Comparison of ENCODE assay signal across 18 cellular contexts in the genomic region with DNA sequence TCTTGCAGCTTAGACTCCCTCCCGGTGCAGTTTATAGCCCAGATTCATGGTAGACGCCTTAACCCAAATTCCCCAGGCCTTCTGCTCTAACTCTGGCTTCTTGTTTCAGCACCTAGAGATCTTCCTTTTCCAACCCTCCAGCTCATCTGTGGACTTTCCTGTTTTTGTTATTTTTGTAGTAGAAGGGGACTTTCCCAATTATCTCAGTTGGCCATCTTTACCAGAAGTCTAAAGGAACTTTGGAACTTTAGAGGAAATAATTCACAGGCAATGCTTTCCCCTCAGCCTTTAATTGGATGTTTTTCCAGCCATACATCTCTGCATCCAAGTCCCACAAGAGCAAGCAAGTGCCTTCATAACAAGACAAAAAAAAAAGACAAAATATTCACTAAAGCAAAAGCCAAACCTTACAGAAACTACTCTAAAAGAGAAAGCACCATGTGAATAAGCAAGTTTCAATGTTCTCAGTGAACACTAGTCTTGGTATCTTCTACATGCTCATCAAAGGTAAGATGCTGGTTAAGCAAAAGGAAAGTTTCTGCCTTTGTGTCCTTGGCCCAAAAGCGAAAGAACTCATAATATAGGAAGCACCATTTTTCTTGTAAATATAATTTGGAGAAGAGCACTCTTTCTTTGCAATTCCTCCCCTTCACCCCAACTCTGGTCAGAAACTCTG.
DNase-seq lines count a peak whose midpoint lies in the region; ATAC-seq and TF ChIP-seq lines count a peak whose summit lies in the region.
"Had no signal": no experiment of that assay in that cellular context is flagged by ENCODE, and none has a peak within 500 bp of the region (broad histone marks: within the 10 kb centered on the region; RNA-seq: fewer than 3 reads in every experiment).

No MANE protein-coding gene starts in this region.

- no peaks in the 10 kb centered on the region for H3K36me3 Mint-ChIP-seq in activated naive CD4-positive, alpha-beta T cell treated with anti-CD3 and anti-CD28 coated beads, Interleukin-2, amount 50 U/mL, for 24 hours
- H3K36me3 Mint-ChIP-seq: CD4-positive, alpha-beta memory T cell had no signal

- H3K4me1 ChIP-seq in MM.1S (ENCODE audit: low read length) (peaks cover 16% of the 10 kb centered on the region), smooth muscle cell (ENCODE audit: low read depth) (peaks cover 6% of the 10 kb centered on the region)
- H3K4me1 ChIP-seq: A549, BLaER1, Peyer's patch had no signal

- no peak overlapping the region for H3K4me3 Mint-ChIP-seq in activated naive CD4-positive, alpha-beta T cell treated with anti-CD3 and anti-CD28 coated beads, Interleukin-2, amount 50 U/mL, for 24 hours
- H3K4me3 Mint-ChIP-seq: CD4-positive, alpha-beta memory T cell had no signal

- H3K4me3 ChIP-seq in MM.1S (ENCODE audit: low read length) (peak overlapping the region; percentile 13; the same call in 1 of the 2 replicates), fibroblast of the aortic adventitia (ENCODE audit: low read depth, low read length) (no peak overlapping the region), smooth muscle cell (no peak overlapping the region)
- H3K4me3 ChIP-seq: A549, BLaER1, Peyer's patch had no signal

- no peaks in the 10 kb centered on the region for H3K9me3 Mint-ChIP-seq in activated naive CD4-positive, alpha-beta T cell treated with anti-CD3 and anti-CD28 coated beads, Interleukin-2, amount 50 U/mL, for 24 hours

- H3K27me3 ChIP-seq in MM.1S (replicated peaks; ENCODE audit: insufficient read depth, low read length) = no peaks in the 10 kb centered on the region
- H3K27me3 ChIP-seq in smooth muscle cell (ENCODE audit: low read depth) = no peaks in the 10 kb centered on the region
- H3K27me3 ChIP-seq: BLaER1, Peyer's patch had no signal

- peak overlapping the region; percentile 51 for H3K4me2 ChIP-seq in MM.1S (ENCODE audit: low read depth, low read length)
- H3K4me2 ChIP-seq in smooth muscle cell = no peak overlapping the region
- H3K4me2 ChIP-seq: A549, BLaER1 had no signal

- WGBS in smooth muscle cell (ENCODE audit: low lambda C conversion rate) = 70% methylated on average over 3 of the region's 3 CpGs

- H4K20me1 ChIP-seq in MM.1S (ENCODE audit: insufficient read depth, low read length) (no peaks in the 10 kb centered on the region), smooth muscle cell (ENCODE audit: low read depth) (no peaks in the 10 kb centered on the region)
- H4K20me1 ChIP-seq: BLaER1 had no signal

- H3F3A ChIP-seq in MM.1S (ENCODE audit: insufficient read depth, low read length) (peaks cover 15% of the 10 kb centered on the region), smooth muscle cell (ENCODE audit: low read depth) (no peaks in the 10 kb centered on the region)

- no peaks in the 10 kb centered on the region for H3K36me3 ChIP-seq in MM.1S (replicated peaks; ENCODE audit: insufficient read depth, low read length)
- no peaks in the 10 kb centered on the region for H3K36me3 ChIP-seq in smooth muscle cell (ENCODE audit: low read depth)
- H3K36me3 ChIP-seq: BLaER1, Peyer's patch had no signal

- H3K9ac ChIP-seq in MM.1S (ENCODE audit: low read length) (no peak overlapping the region), smooth muscle cell (ENCODE audit: low read depth) (no peak overlapping the region)
- H3K9ac ChIP-seq: BLaER1 had no signal

- H3K27me3 Mint-ChIP-seq in activated naive CD4-positive, alpha-beta T cell treated with anti-CD3 and anti-CD28 coated beads, Interleukin-2, amount 50 U/mL, for 24 hours = peaks cover 8% of the 10 kb centered on the region

- no peak for TF ChIP-seq POLR2A in erythroblast (IDR thresholded peaks at IDR 0.05; ENCODE audit: low read length)

- H3K9me3 ChIP-seq in MM.1S (replicated peaks; ENCODE audit: insufficient read depth, low read length) = no peaks in the 10 kb centered on the region
- no peaks in the 10 kb centered on the region for H3K9me3 ChIP-seq in smooth muscle cell (replicated peaks; ENCODE audit: low read depth)
- H3K9me3 ChIP-seq: A549, BLaER1, Peyer's patch had no signal

- ATAC-seq in GM21360 (IDR thresholded peaks at IDR 0.05; ENCODE audit: unreplicated experiment) = no peak
- ATAC-seq: A549 had no signal

- no peaks in the 10 kb centered on the region for H3K79me2 ChIP-seq in MM.1S (ENCODE audit: low read length)
- H3K79me2 ChIP-seq in smooth muscle cell (ENCODE audit: low read depth) = no peaks in the 10 kb centered on the region

- H3K4me1 Mint-ChIP-seq in activated naive CD4-positive, alpha-beta T cell treated with anti-CD3 and anti-CD28 coated beads, Interleukin-2, amount 50 U/mL, for 24 hours = no peaks in the 10 kb centered on the region

- TF ChIP-seq CTCF in MM.1S (IDR thresholded peaks at IDR 0.05; ENCODE audit: low read length) (no peak), fibroblast of the aortic adventitia (IDR thresholded peaks at IDR 0.05; ENCODE audit: insufficient read depth, low read length) (no peak), smooth muscle cell (IDR thresholded peaks at IDR 0.05; ENCODE audit: borderline replicate concordance, insufficient read depth, poor library complexity, severe bottlenecking) (no peak)

- H3K27ac ChIP-seq in MM.1S (ENCODE audit: low read length) = peak overlapping the region; percentile 1; the same call in 1 of the 2 replicates
- H3K27ac ChIP-seq in smooth muscle cell (ENCODE audit: low read depth) = no peak overlapping the region
- H3K27ac ChIP-seq: A549, BLaER1, Peyer's patch had no signal

- H3K27ac Mint-ChIP-seq in activated naive CD4-positive, alpha-beta T cell treated with anti-CD3 and anti-CD28 coated beads, Interleukin-2, amount 50 U/mL, for 24 hours = peak overlapping the region; percentile 27
- H3K27ac Mint-ChIP-seq: CD4-positive, alpha-beta memory T cell had no signal

- H2AFZ ChIP-seq in MM.1S (ENCODE audit: low read length) = no peak overlapping the region
- no peak overlapping the region for H2AFZ ChIP-seq in smooth muscle cell (ENCODE audit: low read depth)

- no peak for DNase-seq in activated naive CD4-positive, alpha-beta T cell treated with anti-CD3 and anti-CD28 coated beads, Interleukin-2, amount 50 U/mL, for 16 hours
- DNase-seq in MM.1S (peak; percentile 92), fibroblast of the aortic adventitia (ENCODE audit: low read depth) (peak; percentile 5), erythroblast (lab: John Stamatoyannopoulos, UW) (no peak), smooth muscle cell (lab: John Stamatoyannopoulos, UW; ENCODE audit: unreplicated experiment) (no peak)
- DNase-seq: CD4-positive, alpha-beta memory T cell; DMS153; NCI-H1048; NCI-H1436 treated with DMSO at 0.1 percent for 48 hours; NCI-H2029; NCI-H345; NCI-H526; Peyer's patch; Right ventricle myocardium superior had no signal

- no peaks in the 10 kb centered on the region for H3K9me2 ChIP-seq in MM.1S (replicated peaks; ENCODE audit: insufficient read depth, low read length)

Comparison
In these comparisons a context has a peak if more than half of its experiments do, and no peak if none do; other contexts are left out.
1. DNase-seq: peak in MM.1S (single experiment) and fibroblast of the aortic adventitia (single experiment); none in activated naive CD4-positive, alpha-beta T cell treated with anti-CD3 and anti-CD28 coated beads, Interleukin-2, amount 50 U/mL, for 16 hours (single experiment), erythroblast (0 of 2) and smooth muscle cell (single experiment).